2 cellular contexts compared by ENCODE assay signal in the genomic region with DNA sequence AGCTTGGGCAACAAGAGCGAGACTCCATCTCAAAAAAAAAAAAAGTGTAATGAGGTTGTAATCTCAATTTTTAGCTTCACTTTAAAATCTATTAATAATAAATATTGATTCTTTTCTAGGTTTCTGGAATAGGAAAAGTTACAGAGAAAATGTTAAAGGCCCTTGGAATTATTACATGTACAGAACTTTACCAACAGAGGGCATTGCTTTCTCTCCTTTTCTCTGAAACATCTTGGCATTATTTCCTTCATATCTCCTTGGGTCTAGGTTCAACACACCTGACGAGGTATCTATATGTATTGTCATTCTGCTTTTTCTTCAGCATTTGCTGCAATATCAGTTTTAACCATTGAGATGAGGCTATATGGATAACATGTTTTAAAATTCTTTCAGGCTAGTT.
TF ChIP-seq lines count a peak whose summit lies in the region.

No MANE protein-coding gene starts in this region.

TF ChIP-seq in SK-N-SH, 30 proteins besides CTCF, POLR2A, EP300 and RAD21:
- TF ChIP-seq, protein P1, sequence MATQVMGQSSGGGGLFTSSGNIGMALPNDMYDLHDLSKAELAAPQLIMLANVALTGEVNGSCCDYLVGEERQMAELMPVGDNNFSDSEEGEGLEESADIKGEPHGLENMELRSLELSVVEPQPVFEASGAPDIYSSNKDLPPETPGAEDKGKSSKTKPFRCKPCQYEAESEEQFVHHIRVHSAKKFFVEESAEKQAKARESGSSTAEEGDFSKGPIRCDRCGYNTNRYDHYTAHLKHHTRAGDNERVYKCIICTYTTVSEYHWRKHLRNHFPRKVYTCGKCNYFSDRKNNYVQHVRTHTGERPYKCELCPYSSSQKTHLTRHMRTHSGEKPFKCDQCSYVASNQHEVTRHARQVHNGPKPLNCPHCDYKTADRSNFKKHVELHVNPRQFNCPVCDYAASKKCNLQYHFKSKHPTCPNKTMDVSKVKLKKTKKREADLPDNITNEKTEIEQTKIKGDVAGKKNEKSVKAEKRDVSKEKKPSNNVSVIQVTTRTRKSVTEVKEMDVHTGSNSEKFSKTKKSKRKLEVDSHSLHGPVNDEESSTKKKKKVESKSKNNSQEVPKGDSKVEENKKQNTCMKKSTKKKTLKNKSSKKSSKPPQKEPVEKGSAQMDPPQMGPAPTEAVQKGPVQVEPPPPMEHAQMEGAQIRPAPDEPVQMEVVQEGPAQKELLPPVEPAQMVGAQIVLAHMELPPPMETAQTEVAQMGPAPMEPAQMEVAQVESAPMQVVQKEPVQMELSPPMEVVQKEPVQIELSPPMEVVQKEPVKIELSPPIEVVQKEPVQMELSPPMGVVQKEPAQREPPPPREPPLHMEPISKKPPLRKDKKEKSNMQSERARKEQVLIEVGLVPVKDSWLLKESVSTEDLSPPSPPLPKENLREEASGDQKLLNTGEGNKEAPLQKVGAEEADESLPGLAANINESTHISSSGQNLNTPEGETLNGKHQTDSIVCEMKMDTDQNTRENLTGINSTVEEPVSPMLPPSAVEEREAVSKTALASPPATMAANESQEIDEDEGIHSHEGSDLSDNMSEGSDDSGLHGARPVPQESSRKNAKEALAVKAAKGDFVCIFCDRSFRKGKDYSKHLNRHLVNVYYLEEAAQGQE (IDR thresholded peaks at IDR 0.05; ENCODE audit: low read depth, low read length): no peak
- no peak for TF ChIP-seq MEF2A (IDR thresholded peaks at IDR 0.05; ENCODE audit: borderline replicate concordance, low read depth)
- no peak for TF ChIP-seq GATA2 (CRISPR knock-in tag; IDR thresholded peaks at IDR 0.05)
- no peak for TF ChIP-seq RXRA (IDR thresholded peaks at IDR 0.05; ENCODE audit: borderline replicate concordance, low read depth)
- no peak for TF ChIP-seq FOXM1 (IDR thresholded peaks at IDR 0.05; ENCODE audit: low read depth)
- no peak for TF ChIP-seq ELF1 (IDR thresholded peaks at IDR 0.05)
- no peak for TF ChIP-seq POLR2AphosphoS5 (IDR thresholded peaks at IDR 0.05; ENCODE audit: low read depth, low read length)
- TF ChIP-seq RCOR1 (IDR thresholded peaks at IDR 0.05; ENCODE audit: low read length): no peak
- TF ChIP-seq RFX5 (IDR thresholded peaks at IDR 0.05; ENCODE audit: low read length): no peak
- no peak for TF ChIP-seq SIN3A (IDR thresholded peaks at IDR 0.05; ENCODE audit: borderline replicate concordance, low read depth, low read length)
- TF ChIP-seq EZH2phosphoT487 (IDR thresholded peaks at IDR 0.05; ENCODE audit: borderline replicate concordance, low read depth): no peak
- TF ChIP-seq FOXJ3 (CRISPR knock-in tag; IDR thresholded peaks at IDR 0.05): no peak
- TF ChIP-seq TEAD4 (IDR thresholded peaks at IDR 0.05; ENCODE audit: borderline replicate concordance, insufficient read depth): no peak
- no peak for TF ChIP-seq FOSL2 (IDR thresholded peaks at IDR 0.05; ENCODE audit: borderline replicate concordance, low read depth)
- no peak for TF ChIP-seq USF2 (IDR thresholded peaks at IDR 0.05; ENCODE audit: borderline replicate concordance, low read depth, low read length)
- TF ChIP-seq, protein P2, sequence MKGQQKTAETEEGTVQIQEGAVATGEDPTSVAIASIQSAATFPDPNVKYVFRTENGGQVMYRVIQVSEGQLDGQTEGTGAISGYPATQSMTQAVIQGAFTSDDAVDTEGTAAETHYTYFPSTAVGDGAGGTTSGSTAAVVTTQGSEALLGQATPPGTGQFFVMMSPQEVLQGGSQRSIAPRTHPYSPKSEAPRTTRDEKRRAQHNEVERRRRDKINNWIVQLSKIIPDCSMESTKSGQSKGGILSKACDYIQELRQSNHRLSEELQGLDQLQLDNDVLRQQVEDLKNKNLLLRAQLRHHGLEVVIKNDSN (IDR thresholded peaks at IDR 0.05; ENCODE audit: borderline replicate concordance, low read depth): no peak
- TF ChIP-seq, protein P3, sequence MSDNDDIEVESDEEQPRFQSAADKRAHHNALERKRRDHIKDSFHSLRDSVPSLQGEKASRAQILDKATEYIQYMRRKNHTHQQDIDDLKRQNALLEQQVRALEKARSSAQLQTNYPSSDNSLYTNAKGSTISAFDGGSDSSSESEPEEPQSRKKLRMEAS (IDR thresholded peaks at IDR 0.05; ENCODE audit: low read depth): no peak
- TF ChIP-seq JUND (IDR thresholded peaks at IDR 0.05): no peak

TF ChIP-seq in SK-N-SH treated with all-trans-retinoic acid at 6 μM for 48 hours, 23 proteins besides CTCF, POLR2A, EP300 and RAD21 (continued from another document):
- TF ChIP-seq ZNF70 (CRISPR knock-in tag; IDR thresholded peaks at IDR 0.05) (no peak), ZNF8 (CRISPR knock-in tag; IDR thresholded peaks at IDR 0.05) (no peak), PPARA (CRISPR knock-in tag; IDR thresholded peaks at IDR 0.05; ENCODE audit: borderline replicate concordance) (no peak), TOX (CRISPR knock-in tag; IDR thresholded peaks at IDR 0.05; ENCODE audit: borderline replicate concordance) (no peak), ZNF565 (CRISPR knock-in tag; conservative IDR thresholded peaks at IDR 0.05; ENCODE audit: low read depth) (no peak), OSR1 (CRISPR knock-in tag; IDR thresholded peaks at IDR 0.05) (no peak), CREB5 (CRISPR knock-in tag; IDR thresholded peaks at IDR 0.05; ENCODE audit: low read depth) (no peak)
